In genomic region chr11:6703247-6704063, GRCh38 we compare ENCODE assay signal across 8 cellular contexts. TPM values are rescaled to one million over a fixed set of nuclear protein-coding genes. Genes with fewer than 3 reads are reported as not detected.
DNase-seq lines count a peak whose midpoint lies in the region; ATAC-seq, FAIRE-seq and TF ChIP-seq lines count a peak whose summit lies in the region.

No MANE protein-coding gene starts in this region.

- no peak overlapping the region for H2BK120ac ChIP-seq in H9 (ENCODE audit: low read depth, low read length, poor library complexity, severe bottlenecking)

- peak; percentile 71 for TF ChIP-seq CTCF in H9 (conservative IDR thresholded peaks at IDR 0.05)
- TF ChIP-seq CTCF in astrocyte (IDR thresholded peaks at IDR 0.05; ENCODE audit: insufficient read depth, low read depth, low read length), result peak; percentile 57
- peak; percentile 11 to 50 (median 36) for TF ChIP-seq CTCF in sigmoid colon (IDR thresholded peaks at IDR 0.05)

- H4K91ac ChIP-seq in H9 (ENCODE audit: insufficient read length, low read depth, low read length), result no peak overlapping the region

- no peak overlapping the region for H2BK20ac ChIP-seq in H9 (ENCODE audit: low read depth, low read length, poor library complexity, severe bottlenecking)

- H3K4me3 ChIP-seq in astrocyte (ENCODE audit: insufficient read depth, low read depth, low read length) (no peak overlapping the region), sigmoid colon (no peak overlapping the region)

- H2BK15ac ChIP-seq in H9 (ENCODE audit: low read depth, low read length), result no peak overlapping the region

- no peak overlapping the region for H2AK5ac ChIP-seq in H9 (ENCODE audit: insufficient read length, low read length)

- H3K9ac ChIP-seq in H9 (ENCODE audit: extremely low read depth, insufficient read length, low read length) (no peak overlapping the region), astrocyte (ENCODE audit: low read length) (no peak overlapping the region)

- H3K79me2 ChIP-seq in H9 (ENCODE audit: insufficient read depth, low read length) (no peaks in the 10 kb centered on the region), astrocyte (ENCODE audit: insufficient read depth, low read length) (no peaks in the 10 kb centered on the region)

- H3K18ac ChIP-seq in H9 (ENCODE audit: insufficient read length, low read depth, low read length), result no peak overlapping the region

- no peak overlapping the region for H3K4me3 Mint-ChIP-seq in H9
- no peak overlapping the region for H3K4me3 Mint-ChIP-seq in astrocyte (ENCODE audit: unreplicated experiment)

- H4K20me1 ChIP-seq in H9 (ENCODE audit: control insufficient read depth, insufficient read depth, insufficient read length) (no peaks in the 10 kb centered on the region), astrocyte (ENCODE audit: insufficient read depth, low read length) (no peaks in the 10 kb centered on the region)

- peak; percentile 74 for FAIRE-seq in astrocyte (lab: Jason Lieb, UNC)

- no CpG with 5 or more reads among the region's 2 CpGs for WGBS in H9 (ENCODE audit: extremely low coverage, insufficient read length, low lambda C conversion rate)
- 62 to 83% methylated on average over 2 of the region's 2 CpGs for WGBS in sigmoid colon, 2 donors

- H3K9me3 Mint-ChIP-seq in H9 (no peaks in the 10 kb centered on the region), astrocyte (ENCODE audit: unreplicated experiment) (no peaks in the 10 kb centered on the region)

- TF ChIP-seq POLR2A in sigmoid colon (IDR thresholded peaks at IDR 0.05), result no peak

- no peaks in the 10 kb centered on the region for H3K27me3 Mint-ChIP-seq in H9 (ENCODE audit: low read depth)
- H3K27me3 Mint-ChIP-seq in astrocyte (ENCODE audit: low read depth, unreplicated experiment), result no peaks in the 10 kb centered on the region

- intact Hi-C loops in sigmoid colon (cut with DNase I), result no loop called here

- TF ChIP-seq EP300 in sigmoid colon (IDR thresholded peaks at IDR 0.05), result no peak

- no peak for ATAC-seq in GM21423 (IDR thresholded peaks at IDR 0.05; ENCODE audit: unreplicated experiment)
- no peak for ATAC-seq in HG02588 (IDR thresholded peaks at IDR 0.05; ENCODE audit: unreplicated experiment)

- no peak overlapping the region for H2BK12ac ChIP-seq in H9 (ENCODE audit: insufficient read length, low read depth, low read length)

- H3K23ac ChIP-seq in H9 (ENCODE audit: insufficient read length, low read depth, low read length), result no peak overlapping the region

- peak overlapping the region; percentile 17 for H3K27ac ChIP-seq in H9 (ENCODE audit: insufficient read length, low read depth, low read length)
- no peak overlapping the region for H3K27ac ChIP-seq in astrocyte (ENCODE audit: low read depth, low read length)
- H3K27ac ChIP-seq in sigmoid colon, result no peak overlapping the region

- no peak overlapping the region for H2BK5ac ChIP-seq in H9 (ENCODE audit: insufficient read length, low read length)

- H3K36me3 Mint-ChIP-seq in H9 (ENCODE audit: insufficient read depth in 1 of 3, low read depth in 3 of 3) (no peaks in the 10 kb centered on the region), astrocyte (ENCODE audit: low read depth, unreplicated experiment) (no peaks in the 10 kb centered on the region)

- H3K14ac ChIP-seq in H9 (ENCODE audit: insufficient read depth, low read length), result no peak overlapping the region

- H3K36me3 ChIP-seq in astrocyte (ENCODE audit: insufficient read depth, low read length) (no peaks in the 10 kb centered on the region), sigmoid colon (no peaks in the 10 kb centered on the region)

- H3K27me3 ChIP-seq in H9 (ENCODE audit: insufficient read depth, low read length) (no peaks in the 10 kb centered on the region), astrocyte (ENCODE audit: insufficient read depth, low read length) (no peaks in the 10 kb centered on the region), sigmoid colon (no peaks in the 10 kb centered on the region)

- no peak overlapping the region for H4K5ac ChIP-seq in H9 (ENCODE audit: insufficient read length, low read depth, low read length)

- no peak overlapping the region for H3K4me2 ChIP-seq in H9 (ENCODE audit: insufficient read depth, insufficient read length, low read length)
- no peak overlapping the region for H3K4me2 ChIP-seq in astrocyte (ENCODE audit: low read length)

- DNase-seq in COR-L47 (lab: John Stamatoyannopoulos, UW) (peak; percentile 32), H9 (peak; percentile 57), NOMO-1 (lab: John Stamatoyannopoulos, UW; ENCODE audit: unreplicated experiment in 2 of 2) (peak; percentile 67 to 90), astrocyte (ENCODE audit: low read depth) (peak; percentile 43), hepatic stellate cell (ENCODE audit: low spot score) (peak; percentile 32), sigmoid colon (no peak)

- H3K23me2 ChIP-seq in H9 (ENCODE audit: insufficient read length, low read depth, low read length, poor library complexity, severe bottlenecking), result no peaks in the 10 kb centered on the region

- H3K4me1 ChIP-seq in H9 (ENCODE audit: insufficient read depth, low read length), result no peaks in the 10 kb centered on the region
- no peaks in the 10 kb centered on the region for H3K4me1 ChIP-seq in astrocyte (ENCODE audit: insufficient read depth, low read length)
- H3K4me1 ChIP-seq in sigmoid colon, result peaks cover 0 to 3% (median 0%) of the 10 kb centered on the region in 4 donors

- H3K56ac ChIP-seq in H9 (ENCODE audit: insufficient read length, low read depth, low read length), result no peak overlapping the region

- H2AFZ ChIP-seq in H9 (ENCODE audit: low read length) (no peak overlapping the region), astrocyte (ENCODE audit: low read depth, low read length) (peak overlapping the region; percentile 36)

- H3K9me3 ChIP-seq in H9 (ENCODE audit: control insufficient read depth, low read depth, low read length), result no peaks in the 10 kb centered on the region
- H3K9me3 ChIP-seq in astrocyte (ENCODE audit: insufficient read depth, low read depth, low read length), result no peaks in the 10 kb centered on the region
- H3K9me3 ChIP-seq in sigmoid colon, result no peaks in the 10 kb centered on the region

- H3K27ac Mint-ChIP-seq in H9, result no peak overlapping the region; a peak in 1 of 7 replicates
- no peak overlapping the region for H3K27ac Mint-ChIP-seq in astrocyte (ENCODE audit: unreplicated experiment)

- no peaks in the 10 kb centered on the region for H3K79me1 ChIP-seq in H9 (ENCODE audit: insufficient read depth, low read depth, low read length, poor library complexity, severe bottlenecking)

- H3K4ac ChIP-seq in H9 (ENCODE audit: low read depth, low read length), result no peak overlapping the region

- no peak overlapping the region for H3T11ph ChIP-seq in H9 (ENCODE audit: low read length)

- no peak overlapping the region for H4K8ac ChIP-seq in H9 (replicated peaks; ENCODE audit: insufficient read length, low read depth, low read length)

- H3K4me1 Mint-ChIP-seq in H9, result peaks cover 0 to 2% of the 10 kb centered on the region in 2 experiments; a peak in 1 of 4 replicates
- H3K4me1 Mint-ChIP-seq in astrocyte (ENCODE audit: low read depth, unreplicated experiment), result no peaks in the 10 kb centered on the region

RNA-seq across cellular contexts. Expression of gene MRPL17, which starts 20.3 kb away (rescaled TPM):
- total RNA-seq in H9 (2021), result 75.5 and 85.3 TPM in 2 replicates
- total RNA-seq in astrocyte, result 89.2 and 89.9 TPM in 2 replicates
- 10 to 100 TPM; 18.3 to 97.5 (median 20.1) TPM for total RNA-seq in sigmoid colon
- polyA plus RNA-seq in sigmoid colon, result 10 to 100 TPM; 23.4 to 51.1 (median 28.9) TPM

RNA-seq across cellular contexts. Expression of gene DCHS1, which starts 47.8 kb away (rescaled TPM):
- total RNA-seq in H9 (2021), result 12.2 and 12.5 TPM in 2 replicates
- total RNA-seq in astrocyte, result 7.7 and 8.4 TPM in 2 replicates
- total RNA-seq in sigmoid colon, result 10 to 100 TPM; 21.7 to 57.1 (median 32.2) TPM
- 1 to 10 TPM in 1 of 3 donors, under 1 TPM in 2; under 0.01 to 6.3 (median 0.46) TPM for polyA plus RNA-seq in sigmoid colon
